In the genomic region with DNA sequence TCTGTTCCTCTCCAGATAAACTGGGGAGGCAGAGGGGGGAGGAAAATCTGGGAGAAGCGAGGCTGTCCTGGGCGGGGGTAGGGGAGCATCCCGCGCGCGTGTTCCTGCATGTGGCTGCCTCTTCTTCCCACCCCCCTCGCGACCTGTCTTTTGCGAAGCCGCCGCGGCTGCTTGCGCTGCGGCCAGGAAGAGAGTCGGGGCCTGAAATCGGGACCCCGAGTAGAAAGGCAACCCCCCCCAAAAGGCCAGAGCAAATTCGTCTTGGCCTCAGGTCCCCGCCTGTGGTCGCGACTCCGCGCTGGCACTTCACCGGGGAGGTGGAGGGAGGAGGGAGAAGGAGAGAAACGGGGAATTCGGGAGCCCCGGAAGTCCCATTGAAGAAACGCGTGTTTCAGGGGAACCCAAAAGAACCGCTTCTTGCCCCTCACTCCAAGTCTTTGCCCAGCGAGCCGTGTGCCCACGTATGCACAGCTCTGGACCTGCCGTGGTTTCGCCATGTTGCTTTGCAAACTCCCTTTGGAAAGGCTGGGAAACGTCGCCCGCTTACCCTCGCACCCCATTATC, we compare ENCODE assay signal across 8 cellular contexts. TPM values are rescaled to one million over a fixed set of nuclear protein-coding genes. Genes with fewer than 3 reads are reported as not detected.
A peak's percentile ranks its signal among the peaks of the same experiment; 100 is the strongest.
DNase-seq lines count a peak whose midpoint lies in the region; ATAC-seq and TF ChIP-seq lines count a peak whose summit lies in the region.

No MANE protein-coding gene starts in this region.

- H3K9me2 ChIP-seq in GM23338 (ENCODE audit: insufficient read depth), result no peaks in the 10 kb centered on the region

- H4K20me1 ChIP-seq in GM23338 (replicated peaks; ENCODE audit: insufficient read depth) (peaks cover 34% of the 10 kb centered on the region), fibroblast of lung (ENCODE audit: control insufficient read depth, extremely low read depth, insufficient read depth, low read length) (no peaks in the 10 kb centered on the region)

- peaks cover 2% of the 10 kb centered on the region; the same call in 2 of the 3 replicates for H3K9me3 Mint-ChIP-seq in GM23338
- no peaks in the 10 kb centered on the region for H3K9me3 Mint-ChIP-seq in activated CD8-positive, alpha-beta memory T cell treated with anti-CD3 and anti-CD28 coated beads, Interleukin-2, amount 10 ng/mL, durations not matched to agents 7 days and 5 days (ENCODE audit: low read depth)

- H3K4me1 ChIP-seq in GM23338 (ENCODE audit: insufficient read depth) (peaks cover 34% of the 10 kb centered on the region), fibroblast of lung (ENCODE audit: control insufficient read depth, extremely low read depth, insufficient read depth, low read length) (peaks cover 2% of the 10 kb centered on the region), parathyroid adenoma (peaks cover 32% of the 10 kb centered on the region)

- peak overlapping the region; percentile 98 for H3K27ac Mint-ChIP-seq in GM23338
- peak overlapping the region; percentile 100 for H3K27ac Mint-ChIP-seq in activated CD8-positive, alpha-beta memory T cell treated with anti-CD3 and anti-CD28 coated beads, Interleukin-2, amount 10 ng/mL, durations not matched to agents 7 days and 5 days

- TF ChIP-seq CTCF in GM23338 (conservative IDR thresholded peaks at IDR 0.05; ENCODE audit: low read depth in 2 of 2), result no peak
- no peak for TF ChIP-seq CTCF in fibroblast of lung (conservative IDR thresholded peaks at IDR 0.05 in 1 of 2, IDR thresholded peaks at IDR 0.05 in 1 of 2; ENCODE audit: low read depth in 1 of 2, low read length in 2 of 2)
- no peak for TF ChIP-seq CTCF in parathyroid adenoma (IDR thresholded peaks at IDR 0.05)

- H3K4me1 Mint-ChIP-seq in GM23338, result peaks cover 38% of the 10 kb centered on the region
- peaks cover 39% of the 10 kb centered on the region for H3K4me1 Mint-ChIP-seq in activated CD8-positive, alpha-beta memory T cell treated with anti-CD3 and anti-CD28 coated beads, Interleukin-2, amount 10 ng/mL, durations not matched to agents 7 days and 5 days

- H3F3A ChIP-seq in GM23338 (replicated peaks; ENCODE audit: low read depth), result peaks cover 20% of the 10 kb centered on the region

- ATAC-seq in GM23338 (no peak), HG03571 (IDR thresholded peaks at IDR 0.05; ENCODE audit: unreplicated experiment) (no peak)
- ATAC-seq in activated CD8-positive, alpha-beta memory T cell treated with anti-CD3 and anti-CD28 coated beads, Interleukin-2, amount 10 ng/mL, durations not matched to agents 7 days and 5 days, result no peak

- H3K4me3 Mint-ChIP-seq in GM23338, result peak overlapping the region; percentile 87
- H3K4me3 Mint-ChIP-seq in activated CD8-positive, alpha-beta memory T cell treated with anti-CD3 and anti-CD28 coated beads, Interleukin-2, amount 10 ng/mL, durations not matched to agents 7 days and 5 days, result peak overlapping the region; percentile 88

- H3K4me2 ChIP-seq in GM23338, result peak overlapping the region; percentile 87
- H3K4me2 ChIP-seq in fibroblast of lung (ENCODE audit: extremely low read depth, insufficient read depth, low read length), result peak overlapping the region; percentile 54
- H3K4me2 ChIP-seq in parathyroid adenoma (ENCODE audit: low read length), result peak overlapping the region; percentile 68

- peaks cover 33% of the 10 kb centered on the region for H3K36me3 ChIP-seq in GM23338 (ENCODE audit: insufficient read depth)
- no peaks in the 10 kb centered on the region for H3K36me3 ChIP-seq in fibroblast of lung (ENCODE audit: control insufficient read depth, insufficient read depth, low read length)
- no peaks in the 10 kb centered on the region for H3K36me3 ChIP-seq in parathyroid adenoma (ENCODE audit: control insufficient read depth, insufficient read depth, low read length)

- H3K9ac ChIP-seq in fibroblast of lung (ENCODE audit: insufficient read depth, low read length) (peak overlapping the region; percentile 21), parathyroid adenoma (peak overlapping the region; percentile 68)

- H3K27ac ChIP-seq in GM23338 (ENCODE audit: low read depth), result peak overlapping the region; percentile 94
- H3K27ac ChIP-seq in fibroblast of lung (ENCODE audit: insufficient read depth, low read length), result no peak overlapping the region
- H3K27ac ChIP-seq in parathyroid adenoma, result peak overlapping the region; percentile 92

- peaks cover 57% of the 10 kb centered on the region for H3K79me2 ChIP-seq in GM23338 (replicated peaks; ENCODE audit: insufficient read depth)
- H3K79me2 ChIP-seq in fibroblast of lung (ENCODE audit: control insufficient read depth, insufficient read depth, low read length), result no peaks in the 10 kb centered on the region
- H3K79me2 ChIP-seq in parathyroid adenoma, result peaks cover 39% of the 10 kb centered on the region

- CTCF ChIA-PET in activated CD8-positive, alpha-beta memory T cell treated with anti-CD3 and anti-CD28 coated beads, Interleukin-2, amount 10 ng/mL, durations not matched to agents 7 days and 5 days (lab: Charles Lee), result interaction anchor here (3.0 to 7.2 kb wide), 7 partner anchors 13 to 388 kb away, joined by 27 to 97 read pairs (median 67); no protein-coding TSS in a partner anchor

- peaks cover 37% of the 10 kb centered on the region for H3K27me3 Mint-ChIP-seq in GM23338 (ENCODE audit: insufficient read depth, low read depth, poor library complexity)
- H3K27me3 Mint-ChIP-seq in activated CD8-positive, alpha-beta memory T cell treated with anti-CD3 and anti-CD28 coated beads, Interleukin-2, amount 10 ng/mL, durations not matched to agents 7 days and 5 days, result no peaks in the 10 kb centered on the region

- H3K27me3 ChIP-seq in GM23338 (ENCODE audit: insufficient read depth) (peaks cover 13% of the 10 kb centered on the region), fibroblast of lung (ENCODE audit: control insufficient read depth, insufficient read depth, low read length) (peaks cover 61% of the 10 kb centered on the region), parathyroid adenoma (ENCODE audit: control insufficient read depth, insufficient read depth, low read length) (no peaks in the 10 kb centered on the region)

- H3K4me3 ChIP-seq in GM23338 (peak overlapping the region; percentile 99), fibroblast of lung (replicated peaks in 1 of 4; ENCODE audit: control extremely low read depth in 1 of 4, insufficient read depth in 1 of 4, low read depth in 3 of 4, low read length in 4 of 4) (peak overlapping the region; percentile 7 to 91 (median 44)), parathyroid adenoma (ENCODE audit: low read depth, low read length) (peak overlapping the region; percentile 79)

- no peak overlapping the region for H2AFZ ChIP-seq in GM23338
- H2AFZ ChIP-seq in fibroblast of lung (ENCODE audit: low read length), result no peak overlapping the region
- peak overlapping the region; percentile 81 for H2AFZ ChIP-seq in parathyroid adenoma

- H3K9me3 ChIP-seq in fibroblast of lung (ENCODE audit: control insufficient read depth, insufficient read depth, low read depth, low read length) (no peaks in the 10 kb centered on the region), parathyroid adenoma (ENCODE audit: control insufficient read depth, low read length) (no peaks in the 10 kb centered on the region)

- DNase-seq in GM23338 (ENCODE audit: low spot score) (peak; percentile 61), fibroblast of lung (ENCODE audit: low read depth in 2 of 2) (peak in 1 of 2 donors; percentile 30), NCI-H524 (lab: John Stamatoyannopoulos, UW) (no peak), LoVo (ENCODE audit: low spot score) (no peak), Ammon's horn (ENCODE audit: low spot score) (no peak)
- peak; percentile 52 for DNase-seq in activated CD8-positive, alpha-beta memory T cell treated with anti-CD3 and anti-CD28 coated beads, Interleukin-2, amount 10 ng/mL, durations not matched to agents 7 days and 5 days

- H3K36me3 Mint-ChIP-seq in GM23338 (ENCODE audit: low read depth), result peaks cover 51% of the 10 kb centered on the region
- H3K36me3 Mint-ChIP-seq in activated CD8-positive, alpha-beta memory T cell treated with anti-CD3 and anti-CD28 coated beads, Interleukin-2, amount 10 ng/mL, durations not matched to agents 7 days and 5 days, result peaks cover 57% of the 10 kb centered on the region

TF ChIP-seq in GM23338, 12 proteins besides CTCF, POLR2A, EP300 and RAD21 (continues in another document):
- TF ChIP-seq NANOG (IDR thresholded peaks at IDR 0.05; ENCODE audit: borderline replicate concordance), result no peak

RNA-seq across cellular contexts. Expression of a gene that starts 0.9 kb away (rescaled TPM):
- 208 and 224 TPM in 2 replicates for total RNA-seq in GM23338 (2014; rRNA removed; shearing (Covaris generic))
- polyA plus RNA-seq in GM23338 (2016; fragmentation: Nextera tagmentation; extraction: Ambion mirVana) (70.1 and 75.6 TPM in 2 replicates), fibroblast of lung (7.0 and 9.7 TPM in 2 replicates)
- total RNA-seq in activated CD8-positive, alpha-beta memory T cell treated with anti-CD3 and anti-CD28 coated beads, Interleukin-2, amount 10 ng/mL, durations not matched to agents 7 days and 5 days, result 100 to 1,000 TPM; 492 to 862 TPM
- total RNA-seq in fibroblast of lung, result 35.2 and 37.3 TPM in 2 replicates
- polyA plus RNA-seq in fibroblast of lung (2012), result 2.6 and 3.4 TPM in 2 replicates
- 38.1 and 55.2 TPM in 2 replicates for polyA minus RNA-seq in fibroblast of lung (ENCODE audit: low replicate concordance)

RNA-seq across cellular contexts. Expression of a gene that starts 46.5 kb away (rescaled TPM):
- 10.4 and 17.0 TPM in 2 replicates for total RNA-seq in GM23338 (2014; rRNA removed; shearing (Covaris generic))
- 9.3 and 13.3 TPM in 2 replicates for polyA plus RNA-seq in GM23338 (2016; fragmentation: Nextera tagmentation; extraction: Ambion mirVana)
- total RNA-seq in activated CD8-positive, alpha-beta memory T cell treated with anti-CD3 and anti-CD28 coated beads, Interleukin-2, amount 10 ng/mL, durations not matched to agents 7 days and 5 days, result 10 to 100 TPM in 1 of 2 experiments, 1 to 10 TPM in 1; 7.6 to 18.1 TPM
- 12.3 and 19.5 TPM in 2 replicates for total RNA-seq in fibroblast of lung
- polyA plus RNA-seq in fibroblast of lung, result 15.3 and 20.7 TPM in 2 replicates
- polyA plus RNA-seq in fibroblast of lung (2012), result 17.5 and 22.8 TPM in 2 replicates
- 0.37 TPM in 1 of 2 replicates, not detected in the other for polyA minus RNA-seq in fibroblast of lung (ENCODE audit: low replicate concordance)

Comparison
In these comparisons a context has a peak if more than half of its experiments do, and no peak if none do; other contexts are left out.
1. DNase-seq: peak in GM23338 (single experiment) and activated CD8-positive, alpha-beta memory T cell treated with anti-CD3 and anti-CD28 coated beads, Interleukin-2, amount 10 ng/mL, durations not matched to agents 7 days and 5 days (single experiment); none in NCI-H524 (0 of 2), LoVo (single experiment) and Ammon's horn (single experiment).
2. H3K4me3 ChIP-seq: peak in every context shown above with its lines; median percentile 99 in GM23338; 79 in parathyroid adenoma; 44 in fibroblast of lung.
3. Peak in every context shown above with its lines, with median percentiles within 50 percentile points of each other: H3K4me2 ChIP-seq.